Comparison of ENCODE assay signal across 9 cellular contexts in the genomic region with DNA sequence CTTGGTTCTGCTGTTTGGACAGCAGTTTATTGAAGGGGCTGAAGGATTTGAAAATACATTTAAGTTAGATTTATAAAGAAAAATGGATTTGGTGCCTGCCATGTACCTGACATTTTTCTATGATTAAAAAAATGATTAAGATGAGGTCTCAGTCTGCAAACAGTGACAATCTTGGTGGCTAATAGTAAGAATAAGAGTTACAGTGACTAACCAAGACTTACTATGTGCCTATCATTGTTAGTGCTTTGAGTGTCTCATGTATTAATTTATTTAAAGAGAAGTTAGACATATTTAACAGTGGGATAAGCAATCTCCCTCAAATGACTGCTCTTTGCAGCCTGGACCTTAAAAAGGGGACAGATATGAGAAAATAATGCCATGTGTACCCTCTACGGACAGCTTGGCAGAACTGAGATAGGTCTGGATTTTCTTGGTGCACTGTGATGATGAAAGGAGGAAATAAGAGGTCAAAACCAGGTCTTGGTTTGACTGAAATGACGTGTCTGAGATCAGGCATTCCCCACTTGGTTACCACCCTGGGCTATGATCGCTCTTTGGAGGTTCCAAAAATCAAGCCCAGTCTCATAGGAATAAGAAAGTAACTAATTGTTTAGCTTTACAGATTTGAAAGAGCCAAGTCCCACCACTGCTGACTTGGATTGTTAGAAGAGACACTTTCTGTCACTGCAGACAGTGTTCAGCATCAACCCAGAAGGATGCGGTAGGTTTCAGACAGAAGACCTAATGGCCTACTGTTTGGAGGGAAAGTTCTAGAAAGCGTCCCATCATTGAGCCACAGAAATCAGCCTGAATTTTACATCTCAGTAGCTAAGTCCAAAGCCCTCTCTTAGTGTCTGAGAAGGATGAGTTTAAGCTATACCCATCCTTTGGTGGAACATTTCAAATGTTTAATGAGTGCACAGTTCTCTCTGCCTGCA. TPM values are rescaled to one million over a fixed set of nuclear protein-coding genes. Genes with fewer than 3 reads are reported as not detected.
DNase-seq lines count a peak whose midpoint lies in the region; ATAC-seq, FAIRE-seq and TF ChIP-seq lines count a peak whose summit lies in the region.
"Had no signal": no experiment of that assay in that cellular context is flagged by ENCODE, and none has a peak within 500 bp of the region (broad histone marks: within the 10 kb centered on the region; RNA-seq: fewer than 3 reads in every experiment).

No MANE protein-coding gene starts in this region.

- H2BK5ac ChIP-seq in IMR-90 (ENCODE audit: low read depth, low read length, poor library complexity, severe bottlenecking) = no peak overlapping the region

- TF ChIP-seq RAD21 in IMR-90 (IDR thresholded peaks at IDR 0.05; ENCODE audit: low read length) = no peak

- H3K4me1 ChIP-seq in IMR-90 (ENCODE audit: control insufficient read depth, insufficient read depth, low read length) = 0 out of 2 replicates have a peak, but pooled peaks cover 2% of the 10 kb centered on the region

- no peaks in the 10 kb centered on the region for H3K9me3 ChIP-seq in IMR-90 (ENCODE audit: control insufficient read depth, insufficient read depth, low read length)

- no peak overlapping the region for H4K5ac ChIP-seq in IMR-90 (ENCODE audit: low read depth, low read length)

- no peak overlapping the region for H3K27ac ChIP-seq in IMR-90 (ENCODE audit: insufficient read depth, low read length)

- POLR2A ChIA-PET in IMR-90 (lab: Charles Lee; ENCODE audit: unreplicated experiment) (interaction anchor here (0.5 kb wide), 1 partner anchor 998 kb away, joined by 15 read pairs; no protein-coding TSS in a partner anchor), HEK293T (lab: Yijun Ruan, JAX) (no interaction called here)

- H2BK20ac ChIP-seq in IMR-90 (ENCODE audit: low read depth, low read length) = no peak overlapping the region

- H3K4ac ChIP-seq in IMR-90 (ENCODE audit: low read depth, low read length) = no peak overlapping the region

- no peak for DNase-seq in GM12892 (ENCODE audit: insufficient read length)
- no peak for DNase-seq in IMR-90
- no peak for DNase-seq in endothelial cell (ENCODE audit: low spot score)
- DNase-seq in middle frontal gyrus (ENCODE audit: extremely low spot score, low spot score) = no peak
- no peak for DNase-seq in erythroblast (lab: John Stamatoyannopoulos, UW)
- no peak for DNase-seq in HEK293T (ENCODE audit: extremely low spot score)
- DNase-seq in 8988T = no peak

- intact Hi-C loops in IMR-90 (cut with micrococcal nuclease) = no loop called here

- peaks cover 19% of the 10 kb centered on the region for H3K4me1 Mint-ChIP-seq in endothelial cell (ENCODE audit: unreplicated experiment)

- H3K9ac ChIP-seq in IMR-90 (ENCODE audit: low read depth, low read length) = no peak overlapping the region

- BruUV-seq in IMR-90 (replicated peaks; lab: Mats Ljungman, UMichigan) = no TSS peak

- peak overlapping the region; percentile 96 for H3K4me3 Mint-ChIP-seq in endothelial cell (ENCODE audit: unreplicated experiment)

- no peak overlapping the region for H4K91ac ChIP-seq in IMR-90 (ENCODE audit: insufficient read depth, low read depth, low read length)

- no peak overlapping the region for H2AFZ ChIP-seq in IMR-90 (replicated peaks; ENCODE audit: low read length, poor library complexity)

- dilution Hi-C loops in IMR-90 (cut with HindIII; ENCODE audit: low sequenced_read_pairs, unreplicated experiment) = no loop called here

- no peak overlapping the region for H3K14ac ChIP-seq in IMR-90 (replicated peaks; ENCODE audit: low read depth, low read length)

- H3K4me3 ChIP-seq in IMR-90 (ENCODE audit: insufficient read depth, low read depth, low read length) = no peak overlapping the region

- peak overlapping the region; percentile 54; the same call in 1 of the 2 replicates for H3K23ac ChIP-seq in IMR-90 (ENCODE audit: low read depth, low read length)

- H3K56ac ChIP-seq in IMR-90 (ENCODE audit: extremely low read depth, insufficient read depth, low read length) = no peak overlapping the region

- H2AK5ac ChIP-seq in IMR-90 (ENCODE audit: low read depth, low read length) = no peak overlapping the region

- H4K20me1 ChIP-seq in IMR-90 (ENCODE audit: insufficient read depth, low read length) = no peaks in the 10 kb centered on the region

- no peak overlapping the region for H2BK15ac ChIP-seq in IMR-90 (ENCODE audit: low read depth, low read length)

- FAIRE-seq in GM12892 (lab: Jason Lieb, UNC) = peak; percentile 84

- no peaks in the 10 kb centered on the region for H3K36me3 ChIP-seq in IMR-90 (ENCODE audit: control insufficient read depth, insufficient read depth, low read length)

- CTCF ChIA-PET in IMR-90 (lab: Yijun Ruan, JAX) (no interaction called here), HEK293T (lab: Yijun Ruan, JAX) (no interaction called here)

- no peak for TF ChIP-seq CTCF in IMR-90 (conservative IDR thresholded peaks at IDR 0.05; ENCODE audit: low read depth, low read length)
- TF ChIP-seq CTCF in endothelial cell (IDR thresholded peaks at IDR 0.05; ENCODE audit: unreplicated experiment) = no peak

- in situ Hi-C loops in IMR-90 (cut with MboI; ENCODE audit: low sequenced_read_pairs) = no loop called here

- H4K8ac ChIP-seq in IMR-90 (ENCODE audit: low read depth in 2 of 2, low read length in 2 of 2) = no peak overlapping the region

- peaks cover 10% of the 10 kb centered on the region; the same call in 1 of the 2 replicates for H3K9me1 ChIP-seq in IMR-90 (ENCODE audit: insufficient read depth, low read length)

- H3K79me1 ChIP-seq in IMR-90 (ENCODE audit: low read depth in 1 of 2, low read length in 2 of 2) = peaks cover 11 to 29% of the 10 kb centered on the region in 2 experiments

- peak; percentile 46 for ATAC-seq in GM21515 (IDR thresholded peaks at IDR 0.05; ENCODE audit: unreplicated experiment)
- ATAC-seq in IMR-90 (ENCODE audit: low read depth) = no peak

- no peak overlapping the region for H3K18ac ChIP-seq in IMR-90 (ENCODE audit: low read depth, low read length)

- peak; percentile 55 for TF ChIP-seq POLR2A in GM12892 (IDR thresholded peaks at IDR 0.05; ENCODE audit: low read depth, low read length)
- no peak for TF ChIP-seq POLR2A in IMR-90 (IDR thresholded peaks at IDR 0.05; ENCODE audit: low read depth, low read length)
- TF ChIP-seq POLR2A in erythroblast (IDR thresholded peaks at IDR 0.05; ENCODE audit: low read length) = no peak

- WGBS in IMR-90 (ENCODE audit: extremely low coverage in 2 of 2, insufficient read length in 1 of 2), 2 experiments = 33% methylated on average over 1 of the region's 5 CpGs; no CpG with 5 or more reads in 1 of the 2 experiments

- H2BK120ac ChIP-seq in IMR-90 (ENCODE audit: low read depth, low read length) = no peak overlapping the region

- H3K27me3 ChIP-seq in IMR-90 (ENCODE audit: control insufficient read depth, insufficient read depth, low read length) = no peaks in the 10 kb centered on the region

- no peak overlapping the region for H3K4me2 ChIP-seq in IMR-90 (ENCODE audit: low read depth, low read length)

- H3K27ac Mint-ChIP-seq in endothelial cell (ENCODE audit: unreplicated experiment) = peak overlapping the region; percentile 83

- peaks cover 7% of the 10 kb centered on the region for H3K27me3 Mint-ChIP-seq in endothelial cell (ENCODE audit: unreplicated experiment)

- H2AK9ac ChIP-seq in IMR-90 (replicated peaks; ENCODE audit: low read depth, low read length, poor library complexity) = no peak overlapping the region

- no peaks in the 10 kb centered on the region for H3K9me3 Mint-ChIP-seq in endothelial cell (ENCODE audit: unreplicated experiment)

- H3K36me3 Mint-ChIP-seq in endothelial cell (ENCODE audit: low read depth, unreplicated experiment) = peaks cover 9% of the 10 kb centered on the region

TF ChIP-seq in IMR-90, 13 proteins besides CTCF, POLR2A, EP300 and RAD21:
- TF ChIP-seq CHD1 (IDR thresholded peaks at IDR 0.05; ENCODE audit: low read depth, low read length) (no peak), RFX5 (IDR thresholded peaks at IDR 0.05; ENCODE audit: low read depth, low read length) (no peak), RCOR1 (IDR thresholded peaks at IDR 0.05; ENCODE audit: insufficient replicate concordance, low read length) (no peak), MXI1 (IDR thresholded peaks at IDR 0.05; ENCODE audit: borderline replicate concordance, low read depth, low read length) (no peak)

TF ChIP-seq in HEK293T, 16 proteins besides CTCF, POLR2A, EP300 and RAD21:
- no peak for TF ChIP-seq ZNF384 (IDR thresholded peaks at IDR 0.05)
- TF ChIP-seq, protein P1, sequence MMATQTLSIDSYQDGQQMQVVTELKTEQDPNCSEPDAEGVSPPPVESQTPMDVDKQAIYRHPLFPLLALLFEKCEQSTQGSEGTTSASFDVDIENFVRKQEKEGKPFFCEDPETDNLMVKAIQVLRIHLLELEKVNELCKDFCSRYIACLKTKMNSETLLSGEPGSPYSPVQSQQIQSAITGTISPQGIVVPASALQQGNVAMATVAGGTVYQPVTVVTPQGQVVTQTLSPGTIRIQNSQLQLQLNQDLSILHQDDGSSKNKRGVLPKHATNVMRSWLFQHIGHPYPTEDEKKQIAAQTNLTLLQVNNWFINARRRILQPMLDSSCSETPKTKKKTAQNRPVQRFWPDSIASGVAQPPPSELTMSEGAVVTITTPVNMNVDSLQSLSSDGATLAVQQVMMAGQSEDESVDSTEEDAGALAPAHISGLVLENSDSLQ (IDR thresholded peaks at IDR 0.05) = no peak
- no peak for TF ChIP-seq FOXM1 (IDR thresholded peaks at IDR 0.05; ENCODE audit: borderline replicate concordance)
- TF ChIP-seq HDGF (IDR thresholded peaks at IDR 0.05; ENCODE audit: borderline replicate concordance) = no peak
- TF ChIP-seq FOXK2 (IDR thresholded peaks at IDR 0.05) = no peak
- TF ChIP-seq TARDBP (IDR thresholded peaks at IDR 0.05) = no peak
- TF ChIP-seq CTBP1 (IDR thresholded peaks at IDR 0.05; ENCODE audit: borderline replicate concordance) = no peak
- TF ChIP-seq ARNT (IDR thresholded peaks at IDR 0.05) = no peak
- no peak for TF ChIP-seq SP1 (IDR thresholded peaks at IDR 0.05)
- TF ChIP-seq LEF1 (IDR thresholded peaks at IDR 0.05; ENCODE audit: borderline replicate concordance) = no peak
- no peak for TF ChIP-seq L3MBTL2 (conservative IDR thresholded peaks at IDR 0.05)
- no peak for TF ChIP-seq FOXA1 (IDR thresholded peaks at IDR 0.05)
- no peak for TF ChIP-seq BHLHE40 (IDR thresholded peaks at IDR 0.05; ENCODE audit: borderline replicate concordance)
- TF ChIP-seq SUZ12 (IDR thresholded peaks at IDR 0.05) = no peak
- no peak for TF ChIP-seq NFRKB (IDR thresholded peaks at IDR 0.05)
- no peak for TF ChIP-seq ELF4 (IDR thresholded peaks at IDR 0.05)

RNA-seq across cellular contexts. Expression of gene CASP7, which starts 2.1 kb away (rescaled TPM):
- 20.4 TPM for polyA plus RNA-seq in GM12892 (2012; ENCODE audit: missing spikeins)
- 16.7 and 20.3 TPM in 2 replicates for total RNA-seq in IMR-90 (2012; rRNA removed)
- polyA plus RNA-seq in IMR-90 (2012; rRNA removed) = 14.7 and 15.1 TPM in 2 replicates
- 4.6 and 6.2 TPM in 2 replicates for polyA plus RNA-seq in IMR-90 (2012; cell fraction: cytosol; rRNA removed)
- polyA plus RNA-seq in IMR-90 (2012; cell fraction: nucleus; rRNA removed; ENCODE audit: low replicate concordance) = 2.5 and 9.4 TPM in 2 replicates
- 11.9 TPM for total RNA-seq in endothelial cell (ENCODE audit: unreplicated experiment)

RNA-seq across cellular contexts. Expression of gene NRAP, which starts 18.0 kb away (rescaled TPM):
- polyA plus RNA-seq in GM12892 (2012; ENCODE audit: missing spikeins) = not detected
- not detected in 2 replicates for total RNA-seq in IMR-90 (2012; rRNA removed)
- not detected in 2 replicates for polyA plus RNA-seq in IMR-90 (2012; rRNA removed)
- not detected in 2 replicates for polyA plus RNA-seq in IMR-90 (2012; cell fraction: cytosol; rRNA removed)
- polyA plus RNA-seq in IMR-90 (2012; cell fraction: nucleus; rRNA removed; ENCODE audit: low replicate concordance) = not detected in 2 replicates
- not detected for total RNA-seq in endothelial cell (ENCODE audit: unreplicated experiment)
- total RNA-seq: HT1080 had no signal
